ENCODE assay signal across 1 cellular context in the genomic region with DNA sequence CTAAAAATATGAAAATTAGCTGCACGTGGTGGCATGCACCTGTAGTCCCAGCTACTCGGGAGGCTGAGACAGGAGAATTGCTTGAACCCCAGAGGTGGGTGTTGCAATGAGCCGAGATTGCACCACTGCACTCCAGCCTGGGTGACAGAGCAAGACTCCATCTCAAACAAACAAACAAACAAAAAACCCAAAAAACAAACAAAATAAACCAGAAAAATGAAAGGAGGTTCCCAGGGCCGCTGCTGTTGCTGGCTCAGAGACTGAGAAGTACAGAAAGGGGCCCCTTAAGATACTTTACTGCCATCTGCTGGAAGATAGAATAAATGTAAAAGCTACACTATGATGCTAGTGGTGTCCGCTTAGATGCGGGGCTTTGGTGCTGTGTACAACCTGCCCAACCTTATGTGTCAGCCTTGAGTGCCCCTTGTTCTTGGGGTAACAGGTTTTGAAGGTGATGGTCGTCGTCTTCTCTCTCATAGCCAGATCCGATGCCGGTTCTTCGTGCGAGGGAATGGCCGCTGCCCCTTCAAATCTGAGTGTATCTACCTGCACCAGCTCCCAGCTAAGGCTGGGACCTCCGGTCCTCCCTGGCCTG.
A peak's percentile ranks its signal among the peaks of the same experiment; 100 is the strongest.
TF ChIP-seq lines count a peak whose summit lies in the region.

No MANE protein-coding gene starts in this region.

TF ChIP-seq in K562, 482 proteins besides CTCF, POLR2A, EP300 and RAD21 (continued from another document):
- TF ChIP-seq, protein P1, sequence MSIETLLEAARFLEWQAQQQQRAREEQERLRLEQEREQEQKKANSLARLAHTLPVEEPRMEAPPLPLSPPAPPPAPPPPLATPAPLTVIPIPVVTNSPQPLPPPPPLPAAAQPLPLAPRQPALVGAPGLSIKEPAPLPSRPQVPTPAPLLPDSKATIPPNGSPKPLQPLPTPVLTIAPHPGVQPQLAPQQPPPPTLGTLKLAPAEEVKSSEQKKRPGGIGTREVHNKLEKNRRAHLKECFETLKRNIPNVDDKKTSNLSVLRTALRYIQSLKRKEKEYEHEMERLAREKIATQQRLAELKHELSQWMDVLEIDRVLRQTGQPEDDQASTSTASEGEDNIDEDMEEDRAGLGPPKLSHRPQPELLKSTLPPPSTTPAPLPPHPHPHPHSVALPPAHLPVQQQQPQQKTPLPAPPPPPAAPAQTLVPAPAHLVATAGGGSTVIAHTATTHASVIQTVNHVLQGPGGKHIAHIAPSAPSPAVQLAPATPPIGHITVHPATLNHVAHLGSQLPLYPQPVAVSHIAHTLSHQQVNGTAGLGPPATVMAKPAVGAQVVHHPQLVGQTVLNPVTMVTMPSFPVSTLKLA (conservative IDR thresholded peaks at IDR 0.05) = peak; percentile 33 to 40; a peak in 2 of 4 replicates
- TF ChIP-seq YBX1 (IDR thresholded peaks at IDR 0.05) (no peak), ZNF778 (CRISPR knock-in tag; IDR thresholded peaks at IDR 0.05) (no peak), HCFC1 (IDR thresholded peaks at IDR 0.05; ENCODE audit: low read depth, low read length) (0 out of 2 replicates have a peak, but pooled peaks have one; percentile 23)
